In the genomic region with DNA sequence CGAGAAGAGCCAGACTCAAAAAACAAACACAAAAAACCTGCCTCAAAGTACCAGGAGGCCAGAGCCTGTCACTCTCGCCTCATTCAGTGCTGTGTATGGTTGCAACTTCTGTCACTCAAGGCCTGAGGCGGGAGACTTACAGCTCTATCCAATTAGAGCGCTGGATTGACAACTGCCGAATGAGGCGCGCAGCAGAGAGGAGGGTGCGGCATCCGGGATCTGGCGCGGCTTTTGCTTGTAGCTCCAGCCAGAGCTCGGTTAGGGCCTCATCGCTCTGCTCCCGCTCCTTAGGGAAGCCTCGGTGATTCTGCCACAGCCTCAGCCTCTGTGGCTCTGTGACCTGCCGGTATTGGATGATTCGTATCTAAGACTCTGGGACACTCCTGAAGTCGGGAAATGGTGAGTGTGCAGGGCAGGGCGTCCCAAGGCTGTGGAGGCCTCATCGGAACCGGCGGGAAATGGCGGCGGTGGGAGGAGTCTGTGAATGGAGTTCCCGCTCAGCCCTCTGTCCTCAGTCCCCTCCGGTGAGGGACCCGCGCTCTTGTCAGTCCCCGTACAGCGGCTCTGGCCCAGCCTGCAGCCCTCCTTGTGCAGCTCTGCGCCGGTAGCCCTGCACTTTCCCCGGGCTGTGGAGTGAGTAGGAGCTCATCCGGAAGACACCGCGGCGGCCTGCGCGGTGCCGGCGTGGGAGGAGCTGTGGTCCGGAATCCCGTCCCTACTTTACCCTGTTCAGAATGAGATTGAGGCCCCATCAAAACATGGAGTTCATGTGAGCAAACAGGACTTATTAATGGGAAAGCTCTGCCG, we compare ENCODE assay signal across 8 cellular contexts. TPM values are rescaled to one million over a fixed set of nuclear protein-coding genes. Genes with fewer than 3 reads are reported as not detected.
DNase-seq lines count a peak whose midpoint lies in the region; ATAC-seq, FAIRE-seq and TF ChIP-seq lines count a peak whose summit lies in the region.

A gene (plus strand): TSS at position 227 of the 807 bp plus-strand sequence. CDS start 170 bp downstream, at position 397.

- no peaks in the 10 kb centered on the region for H3K27me3 ChIP-seq in WERI-Rb-1 (ENCODE audit: insufficient read depth, low read depth, severe bottlenecking)
- H3K27me3 ChIP-seq in mammary epithelial cell (ENCODE audit: insufficient read depth, low read length) = no peaks in the 10 kb centered on the region
- H3K27me3 ChIP-seq in iPS-20b (ENCODE audit: insufficient read depth, low read length) = no peaks in the 10 kb centered on the region
- no peaks in the 10 kb centered on the region for H3K27me3 ChIP-seq in small intestine (ENCODE audit: control insufficient read depth in 2 of 2, insufficient read depth in 2 of 2, low read length in 2 of 2)

- peak within 1 kb of the TSS; percentile 76 for H3K4me3 ChIP-seq in WERI-Rb-1 (ENCODE audit: low read depth, low read length)
- peak within 1 kb of the TSS; percentile 85 to 99 (median 90) for H3K4me3 ChIP-seq in mammary epithelial cell (replicated peaks in 1 of 3; ENCODE audit: insufficient read depth in 1 of 3, low read depth in 2 of 3, low read length in 3 of 3)
- H3K4me3 ChIP-seq in iPS-20b (ENCODE audit: low read length) = peak within 1 kb of the TSS; percentile 95
- H3K4me3 ChIP-seq in small intestine (ENCODE audit: low read depth in 1 of 2, low read length in 2 of 2) = peak within 1 kb of the TSS; percentile 86 to 93

- TSS peak; percentile 44 for BruUV-seq in mammary epithelial cell (replicated peaks; lab: Mats Ljungman, UMichigan)

- peak within 1 kb of the TSS; percentile 94 for H3K4me2 ChIP-seq in mammary epithelial cell (ENCODE audit: insufficient read depth, low read depth, low read length)

- TF ChIP-seq CTCF in WERI-Rb-1 (IDR thresholded peaks at IDR 0.05; ENCODE audit: low read depth, low read length) (no peak), mammary epithelial cell (conservative IDR thresholded peaks at IDR 0.05 in 1 of 2, IDR thresholded peaks at IDR 0.05 in 1 of 2; ENCODE audit: extremely low read depth in 1 of 2, insufficient read depth in 1 of 2, low read depth in 1 of 2, low read length in 2 of 2) (no peak)

- peaks cover 3% of the 10 kb centered on the region for H3K4me1 ChIP-seq in mammary epithelial cell (ENCODE audit: insufficient read depth, low read length)
- no peaks in the 10 kb centered on the region for H3K4me1 ChIP-seq in iPS-20b (ENCODE audit: insufficient read depth, low read length)
- H3K4me1 ChIP-seq in small intestine (ENCODE audit: control insufficient read depth in 2 of 2, insufficient read depth in 1 of 2, low read depth in 1 of 2, low read length in 1 of 2) = no peaks in the 10 kb centered on the region

- WGBS in mammary epithelial cell (ENCODE audit: low coverage, missing lambda C conversion rate) = 1% methylated on average over 37 of the region's 44 CpGs
- WGBS in small intestine, 3 donors = 0 to 2% (median 2%) methylated on average over 44 of the region's 44 CpGs

- peak within 1 kb of the TSS; percentile 98 for H2AFZ ChIP-seq in mammary epithelial cell (ENCODE audit: low read depth, low read length)

- H4K20me1 ChIP-seq in mammary epithelial cell (ENCODE audit: insufficient read depth, low read length) = no peaks in the 10 kb centered on the region

- FAIRE-seq in small intestine (lab: Jason Lieb, UNC) = no peak

- peaks cover 24% of the 10 kb centered on the region for H3K36me3 ChIP-seq in WERI-Rb-1
- H3K36me3 ChIP-seq in mammary epithelial cell (ENCODE audit: insufficient read depth, low read length) = peaks cover 5% of the 10 kb centered on the region
- H3K36me3 ChIP-seq in iPS-20b (ENCODE audit: insufficient read depth, low read depth, low read length) = peaks cover 34% of the 10 kb centered on the region
- no peaks in the 10 kb centered on the region for H3K36me3 ChIP-seq in small intestine (ENCODE audit: control insufficient read depth in 2 of 2, insufficient read depth in 2 of 2, low read length in 2 of 2)

- H3K27ac ChIP-seq in WERI-Rb-1 = peak within 1 kb of the TSS; percentile 98
- H3K27ac ChIP-seq in mammary epithelial cell (ENCODE audit: insufficient read depth, low read depth, low read length) = peak within 1 kb of the TSS; percentile 89
- H3K27ac ChIP-seq in iPS-20b (ENCODE audit: low read length) = peak within 1 kb of the TSS; percentile 95
- H3K27ac ChIP-seq in small intestine (ENCODE audit: low read depth in 1 of 2, low read length in 1 of 2) = peak within 1 kb of the TSS; percentile 86 to 98

- H3K9ac ChIP-seq in mammary epithelial cell (ENCODE audit: insufficient read depth, low read length) = peak within 1 kb of the TSS; percentile 89
- H3K9ac ChIP-seq in iPS-20b (ENCODE audit: low read depth, low read length) = peak within 1 kb of the TSS; percentile 97

- ATAC-seq in GM18508 (IDR thresholded peaks at IDR 0.05; ENCODE audit: insufficient read depth, unreplicated experiment) (peak; percentile 99), HG02981 (IDR thresholded peaks at IDR 0.05; ENCODE audit: unreplicated experiment) (peak; percentile 99)

- H3K9me3 ChIP-seq in WERI-Rb-1 (ENCODE audit: severe bottlenecking) (peaks cover 14% of the 10 kb centered on the region), mammary epithelial cell (replicated peaks; ENCODE audit: insufficient read depth, low read length) (peaks cover 3% of the 10 kb centered on the region), iPS-20b (ENCODE audit: insufficient read depth, low read depth, low read length) (peaks cover 36% of the 10 kb centered on the region), small intestine (ENCODE audit: control insufficient read depth, low read depth) (no peaks in the 10 kb centered on the region)

- CTCF ChIA-PET in mammary epithelial cell (lab: Charles Lee; ENCODE audit: low non-redundant PET) = no interaction called here

- DNase-seq in NCI-H2081 treated with DMSO at 0.1 percent for 48 hours (lab: John Stamatoyannopoulos, UW) (peak; percentile 88), WERI-Rb-1 (peak; percentile 96), mammary epithelial cell (peak; percentile 97), small intestine (peak; percentile 98), SHP77 treated with DMSO at 0.1 percent for 48 hours (lab: John Stamatoyannopoulos, UW) (no peak)

- in situ Hi-C loops in mammary epithelial cell (cut with MboI; ENCODE audit: low sequenced_read_pairs in 2 of 2) = no loop called here

- intact Hi-C loops in mammary epithelial cell (cut with micrococcal nuclease) = loop anchor here (1.0 kb wide), 1 partner anchor 118 kb away; no protein-coding TSS in a partner anchor

- H3K79me2 ChIP-seq in mammary epithelial cell (ENCODE audit: insufficient read depth, low read length) = peaks cover 26% of the 10 kb centered on the region

- dilution Hi-C loops in mammary epithelial cell (cut with HindIII; ENCODE audit: low sequenced_read_pairs) = no loop called here

RNA-seq across cellular contexts. Expression of the gene that starts here (rescaled TPM):
- total RNA-seq in mammary epithelial cell = 10 to 100 TPM in 1 of 2 donors, 1 to 10 TPM in 1; 9.2 to 11.8 TPM
- 1.6 TPM for polyA plus RNA-seq in mammary epithelial cell
- polyA minus RNA-seq in mammary epithelial cell = 1.2 TPM
- polyA plus RNA-seq in small intestine = 1 to 10 TPM in 1 of 3 donors, under 1 TPM in 2; 0.27 to 1.7 (median 0.67) TPM
